In the genomic region with DNA sequence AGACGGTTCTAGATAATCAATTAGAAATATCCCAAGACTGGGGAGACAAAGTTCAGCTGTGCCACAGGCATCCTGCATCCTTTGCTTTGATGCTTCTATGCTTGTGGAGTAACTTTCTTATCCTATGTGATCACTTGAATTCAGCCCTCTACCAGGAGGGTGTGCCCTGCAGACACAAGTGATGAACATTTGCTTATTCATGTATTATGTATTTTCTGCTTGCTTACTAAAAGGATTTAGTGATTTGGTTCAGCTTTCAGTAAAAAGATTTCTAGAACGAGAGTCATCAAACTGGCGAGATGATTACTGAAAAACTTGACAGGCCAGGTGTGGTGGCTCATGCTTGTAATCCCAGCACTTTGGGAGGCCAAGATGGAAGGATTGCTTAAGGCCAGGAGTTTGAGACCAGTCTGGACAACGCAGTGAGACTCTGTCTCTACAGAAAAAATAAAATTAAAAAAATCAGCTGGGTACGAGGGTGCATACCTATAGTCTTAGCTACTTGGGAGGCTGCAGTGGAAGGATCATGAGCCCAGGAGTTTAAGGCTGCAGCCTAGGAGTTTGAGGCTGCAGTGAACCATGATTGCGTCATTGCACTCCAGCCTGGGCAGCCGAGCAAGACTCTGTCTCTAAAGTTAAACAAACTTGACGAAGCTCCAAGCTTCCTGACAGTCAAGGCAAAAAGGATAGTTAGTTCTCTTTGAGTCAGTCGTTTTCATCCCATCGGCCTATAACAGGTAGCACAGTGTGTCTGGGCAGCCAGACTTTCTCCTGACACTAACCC, we compare ENCODE assay signal across 15 cellular contexts. TPM values are rescaled to one million over a fixed set of nuclear protein-coding genes. Genes with fewer than 3 reads are reported as not detected.
DNase-seq lines count a peak whose midpoint lies in the region; ATAC-seq and TF ChIP-seq lines count a peak whose summit lies in the region.
"Had no signal": no experiment of that assay in that cellular context is flagged by ENCODE, and none has a peak within 500 bp of the region (broad histone marks: within the 10 kb centered on the region; RNA-seq: fewer than 3 reads in every experiment).

No MANE protein-coding gene starts in this region.

- H3K4me1 ChIP-seq in cardiac muscle cell (ENCODE audit: low read depth) (peaks cover 66% of the 10 kb centered on the region), PC-9 (replicated peaks; ENCODE audit: insufficient read depth) (peaks cover 99% of the 10 kb centered on the region), esophagus squamous epithelium (peaks cover 58 to 81% (median 60%) of the 10 kb centered on the region in 3 donors), upper lobe of right lung (peaks cover 85% of the 10 kb centered on the region)

- CTCF ChIA-PET in PC-9 (lab: Charles Lee) = interaction anchor here (0.6 kb wide), 3 partner anchors 20 to 131 kb away, joined by 3 to 5 read pairs (median 5); no protein-coding TSS in a partner anchor

- H3K27ac ChIP-seq in cardiac muscle cell (peak overlapping the region; percentile 92), PC-9 (peak overlapping the region; percentile 98), esophagus squamous epithelium (peak overlapping the region in 3 of 4 donors; percentile 84 to 88 (median 85)), upper lobe of right lung (peak overlapping the region; percentile 3)
- H3K27ac ChIP-seq: brain microvascular endothelial cell, tibial nerve had no signal

- DNase-seq in cardiac muscle cell (ENCODE audit: low read depth in 1 of 2, low spot score in 1 of 2) = peak in 1 of 2 donors; percentile 52
- no peak for DNase-seq in left cardiac atrium
- no peak for DNase-seq in PC-9
- DNase-seq in esophagus squamous epithelium (lab: John Stamatoyannopoulos, UW) = no peak
- no peak for DNase-seq in upper lobe of right lung
- no peak for DNase-seq in GM03348 (ENCODE audit: low spot score)
- DNase-seq in UCSD-AML1 (lab: John Stamatoyannopoulos, UW; ENCODE audit: unreplicated experiment) = no peak
- no peak for DNase-seq in sciatic nerve (ENCODE audit: low spot score)
- DNase-seq: activated CD4-positive, alpha-beta T cell treated with anti-CD3 and anti-CD28 coated beads for 4 hours; brain microvascular endothelial cell; C1 segment of cervical spinal cord; effector memory CD8-positive, alpha-beta T cell; NCI-H1105 treated with DMSO at 0.1 percent for 48 hours; SW 1271 had no signal

- peaks cover 90% of the 10 kb centered on the region for H3F3A ChIP-seq in PC-9 (ENCODE audit: insufficient read depth, low read depth)

- BruUV-seq in PC-9 (replicated peaks; lab: Mats Ljungman, UMichigan) = no TSS peak

- peaks cover 87% of the 10 kb centered on the region for H3K79me2 ChIP-seq in PC-9 (ENCODE audit: low read depth)

- TF ChIP-seq CTCF in cardiac muscle cell (IDR thresholded peaks at IDR 0.05; ENCODE audit: low read depth, low read length) = no peak
- no peak for TF ChIP-seq CTCF in PC-9 (conservative IDR thresholded peaks at IDR 0.05)
- no peak for TF ChIP-seq CTCF in esophagus squamous epithelium (IDR thresholded peaks at IDR 0.05)
- TF ChIP-seq CTCF in upper lobe of right lung (IDR thresholded peaks at IDR 0.05) = no peak

- no peak for ATAC-seq in left cardiac atrium
- ATAC-seq in upper lobe of right lung = no peak
- ATAC-seq in sciatic nerve = no peak
- ATAC-seq: effector memory CD8-positive, alpha-beta T cell had no signal

- H4K20me1 ChIP-seq in PC-9 (ENCODE audit: insufficient read depth) = no peaks in the 10 kb centered on the region

- no peak overlapping the region for H2AFZ ChIP-seq in PC-9

- intact Hi-C loops in left cardiac atrium (cut with DNase I) = no loop called here
- intact Hi-C loops in PC-9 (cut with micrococcal nuclease; ENCODE audit: unreplicated experiment) = loop anchor here (10.0 kb wide), 1 partner anchor 342 kb away; the partner anchor contains the start of gene PCGF1
- intact Hi-C loops in esophagus squamous epithelium (cut with DNase I) = no loop called here
- intact Hi-C loops in upper lobe of right lung (cut with DNase I) = no loop called here
- intact Hi-C loops in sciatic nerve (cut with DNase I) = no loop called here

- H3K9me3 ChIP-seq in cardiac muscle cell (ENCODE audit: low read depth) = no peaks in the 10 kb centered on the region
- H3K9me3 ChIP-seq in PC-9 (ENCODE audit: insufficient read depth, low read depth) = no peaks in the 10 kb centered on the region
- H3K9me3 ChIP-seq in esophagus squamous epithelium = no peaks in the 10 kb centered on the region
- no peaks in the 10 kb centered on the region for H3K9me3 ChIP-seq in upper lobe of right lung
- H3K9me3 ChIP-seq: tibial nerve had no signal

- peak overlapping the region; percentile 81 for H3K4me2 ChIP-seq in PC-9

- H3K9me2 ChIP-seq in PC-9 (ENCODE audit: insufficient read depth) = no peaks in the 10 kb centered on the region

- WGBS in esophagus squamous epithelium, 2 donors = 40 to 54% methylated on average over 9 to 10 of the region's 10 CpGs

- H3K4me3 ChIP-seq in cardiac muscle cell = no peak overlapping the region
- no peak overlapping the region for H3K4me3 ChIP-seq in PC-9
- H3K4me3 ChIP-seq in esophagus squamous epithelium = no peak overlapping the region
- H3K4me3 ChIP-seq in upper lobe of right lung = no peak overlapping the region
- H3K4me3 ChIP-seq: tibial nerve had no signal

- H3K27me3 ChIP-seq in cardiac muscle cell (no peaks in the 10 kb centered on the region), PC-9 (ENCODE audit: insufficient read depth, low read depth) (no peaks in the 10 kb centered on the region), esophagus squamous epithelium (no peaks in the 10 kb centered on the region), upper lobe of right lung (no peaks in the 10 kb centered on the region)
- H3K27me3 ChIP-seq: brain microvascular endothelial cell, tibial nerve had no signal

- POLR2A ChIA-PET in PC-9 (lab: Charles Lee; ENCODE audit: unreplicated experiment) = interaction anchor here (0.6 kb wide), 1 partner anchor 376 kb away, joined by 5 read pairs; no protein-coding TSS in a partner anchor

- TF ChIP-seq POLR2A in esophagus squamous epithelium (IDR thresholded peaks at IDR 0.05) = no peak

- H3K36me3 ChIP-seq in cardiac muscle cell = no peaks in the 10 kb centered on the region
- H3K36me3 ChIP-seq in PC-9 (ENCODE audit: low read depth) = no peaks in the 10 kb centered on the region
- peaks cover 0 to 6% (median 0%) of the 10 kb centered on the region in 3 donors for H3K36me3 ChIP-seq in esophagus squamous epithelium
- no peaks in the 10 kb centered on the region for H3K36me3 ChIP-seq in upper lobe of right lung
- H3K36me3 ChIP-seq: brain microvascular endothelial cell, tibial nerve had no signal

RNA-seq across cellular contexts. Expression of gene HK2, which starts 13.3 kb away (rescaled TPM):
- 109 and 127 TPM in 2 replicates for total RNA-seq in cardiac muscle cell
- 77.3 and 94.6 TPM in 2 replicates for polyA plus RNA-seq in cardiac muscle cell
- 10 to 100 TPM; 17.2 to 18.4 TPM for total RNA-seq in left cardiac atrium
- 7.8 and 13.5 TPM in 2 replicates for total RNA-seq in PC-9 (2021)
- total RNA-seq in esophagus squamous epithelium = 10 to 100 TPM; 11.2 to 45.4 (median 25.1) TPM
- total RNA-seq in upper lobe of right lung = 77.1 TPM
- total RNA-seq in sciatic nerve = 15.7 TPM

Comparison
In these comparisons a context has a peak if more than half of its experiments do, and no peak if none do; other contexts are left out.
1. H3K27ac ChIP-seq: peak in every context shown above with its lines; median percentile 98 in PC-9; 92 in cardiac muscle cell; 85 in esophagus squamous epithelium; 3 in upper lobe of right lung.